Comparison of ENCODE assay signal across 19 cellular contexts in genomic region chr21:45411810-45412206, GRCh38.
"Had no signal": no experiment of that assay in that cellular context is flagged by ENCODE, and none has a peak within 500 bp of the region (broad histone marks: within the 10 kb centered on the region; RNA-seq: fewer than 3 reads in every experiment).

No MANE protein-coding gene starts in this region.

- H3K9me3 Mint-ChIP-seq: activated B cell treated with CpG ODN at 0.5 μM for 24 hours; activated CD4-positive, alpha-beta T cell treated with anti-CD3 and anti-CD28 coated beads, Interleukin-2, amount 10 ng/mL, durations not matched to agents 24 days and 14 days; activated naive CD4-positive, alpha-beta T cell treated with anti-CD3 and anti-CD28 coated beads, Interleukin-2, amount 50 U/mL, for 72 hours; activated T-cell treated with anti-CD3 and anti-CD28 coated beads, Interleukin-2, amount 50 U/mL, for 72 hours; naive thymus-derived CD4-positive, alpha-beta T cell; stimulated activated memory B cell treated with anti-CD40 and anti-IgM and Interleukin-4, amounts not matched to agents 10 μg/mL and 1 μg/mL and 100 μg/mL, for 72 hours; T-helper 1 cell treated with Interleukin-12 subunit alpha and Interleukin-12 subunit beta and Interleukin-4 antibody, amounts not matched to agents 30 μg/mL and 1 μg/mL, for 36 hours had no signal

- H3K27me3 ChIP-seq: foreskin keratinocyte had no signal

- DNase-seq: activated B cell treated with CpG ODN at 0.5 μM for 24 hours; activated CD4-positive, alpha-beta T cell treated with anti-CD3 and anti-CD28 coated beads, Interleukin-2, amount 10 ng/mL, durations not matched to agents 24 days and 14 days; activated CD8-positive, alpha-beta memory T cell treated with anti-CD3 and anti-CD28 coated beads, Interleukin-2, amount 50 U/mL, for 48 hours; activated CD8-positive, alpha-beta T cell treated with anti-CD3 and anti-CD28 coated beads, Interleukin-2, amount 10 ng/mL, durations not matched to agents 7 days and 5 days; activated gamma-delta T cell; activated T-cell treated with anti-CD3 and anti-CD28 coated beads, Interleukin-2, amount 50 U/mL, for 72 hours; central memory CD4-positive, alpha-beta T cell; cortex of kidney; effector CD8-positive, alpha-beta T cell; foreskin keratinocyte; glutamatergic neuron; naive thymus-derived CD4-positive, alpha-beta T cell; nucleus accumbens; stimulated activated CD4-positive, alpha-beta T cell treated with anti-CD3 and anti-CD28 coated beads, Interleukin-2, amount 100 ng/mL, for 48 hours; transverse colon had no signal

- H3K27ac Mint-ChIP-seq: activated B cell treated with CpG ODN at 0.5 μM for 24 hours; activated CD4-positive, alpha-beta T cell treated with anti-CD3 and anti-CD28 coated beads, Interleukin-2, amount 10 ng/mL, durations not matched to agents 24 days and 14 days; activated CD8-positive, alpha-beta T cell treated with anti-CD3 and anti-CD28 coated beads, Interleukin-2, amount 10 ng/mL, durations not matched to agents 7 days and 5 days; activated naive CD4-positive, alpha-beta T cell treated with anti-CD3 and anti-CD28 coated beads, Interleukin-2, amount 50 U/mL, for 72 hours; activated T-cell treated with anti-CD3 and anti-CD28 coated beads, Interleukin-2, amount 50 U/mL, for 72 hours; naive thymus-derived CD4-positive, alpha-beta T cell; stimulated activated memory B cell treated with anti-CD40 and anti-IgM and Interleukin-4, amounts not matched to agents 10 μg/mL and 1 μg/mL and 100 μg/mL, for 72 hours; T-helper 1 cell treated with Interleukin-12 subunit alpha and Interleukin-12 subunit beta and Interleukin-4 antibody, amounts not matched to agents 30 μg/mL and 1 μg/mL, for 36 hours had no signal

- H3K36me3 ChIP-seq: transverse colon had no signal

- FAIRE-seq: TTC549 had no signal

- H3K4me3 Mint-ChIP-seq: activated B cell treated with CpG ODN at 0.5 μM for 24 hours; activated CD4-positive, alpha-beta T cell treated with anti-CD3 and anti-CD28 coated beads, Interleukin-2, amount 10 ng/mL, durations not matched to agents 24 days and 14 days; activated CD8-positive, alpha-beta T cell treated with anti-CD3 and anti-CD28 coated beads, Interleukin-2, amount 10 ng/mL, durations not matched to agents 7 days and 5 days; activated T-cell treated with anti-CD3 and anti-CD28 coated beads, Interleukin-2, amount 50 U/mL, for 72 hours; naive thymus-derived CD4-positive, alpha-beta T cell; stimulated activated memory B cell treated with anti-CD40 and anti-IgM and Interleukin-4, amounts not matched to agents 10 μg/mL and 1 μg/mL and 100 μg/mL, for 72 hours; T-helper 1 cell treated with Interleukin-12 subunit alpha and Interleukin-12 subunit beta and Interleukin-4 antibody, amounts not matched to agents 30 μg/mL and 1 μg/mL, for 36 hours had no signal

- ATAC-seq: activated CD8-positive, alpha-beta T cell treated with anti-CD3 and anti-CD28 coated beads, Interleukin-2, amount 10 ng/mL, durations not matched to agents 7 days and 5 days; activated naive CD4-positive, alpha-beta T cell treated with anti-CD3 and anti-CD28 coated beads, Interleukin-2, amount 50 U/mL, for 72 hours; activated T-cell treated with anti-CD3 and anti-CD28 coated beads, Interleukin-2, amount 50 U/mL, for 72 hours; foreskin keratinocyte; naive thymus-derived CD4-positive, alpha-beta T cell; stimulated activated memory B cell treated with anti-CD40 and anti-IgM and Interleukin-4, amounts not matched to agents 10 μg/mL and 1 μg/mL and 100 μg/mL, for 72 hours had no signal

- H3K27ac ChIP-seq: foreskin keratinocyte had no signal

- H3K36me3 Mint-ChIP-seq: activated naive CD4-positive, alpha-beta T cell treated with anti-CD3 and anti-CD28 coated beads, Interleukin-2, amount 50 U/mL, for 72 hours; naive thymus-derived CD4-positive, alpha-beta T cell; stimulated activated memory B cell treated with anti-CD40 and anti-IgM and Interleukin-4, amounts not matched to agents 10 μg/mL and 1 μg/mL and 100 μg/mL, for 72 hours had no signal

- H3K9me3 ChIP-seq: transverse colon had no signal

- H3K4me1 Mint-ChIP-seq: activated B cell treated with CpG ODN at 0.5 μM for 24 hours; activated CD4-positive, alpha-beta T cell treated with anti-CD3 and anti-CD28 coated beads, Interleukin-2, amount 10 ng/mL, durations not matched to agents 24 days and 14 days; stimulated activated memory B cell treated with anti-CD40 and anti-IgM and Interleukin-4, amounts not matched to agents 10 μg/mL and 1 μg/mL and 100 μg/mL, for 72 hours had no signal

- H3K4me3 ChIP-seq: transverse colon had no signal
